8 cellular contexts compared by ENCODE assay signal in the genomic region with DNA sequence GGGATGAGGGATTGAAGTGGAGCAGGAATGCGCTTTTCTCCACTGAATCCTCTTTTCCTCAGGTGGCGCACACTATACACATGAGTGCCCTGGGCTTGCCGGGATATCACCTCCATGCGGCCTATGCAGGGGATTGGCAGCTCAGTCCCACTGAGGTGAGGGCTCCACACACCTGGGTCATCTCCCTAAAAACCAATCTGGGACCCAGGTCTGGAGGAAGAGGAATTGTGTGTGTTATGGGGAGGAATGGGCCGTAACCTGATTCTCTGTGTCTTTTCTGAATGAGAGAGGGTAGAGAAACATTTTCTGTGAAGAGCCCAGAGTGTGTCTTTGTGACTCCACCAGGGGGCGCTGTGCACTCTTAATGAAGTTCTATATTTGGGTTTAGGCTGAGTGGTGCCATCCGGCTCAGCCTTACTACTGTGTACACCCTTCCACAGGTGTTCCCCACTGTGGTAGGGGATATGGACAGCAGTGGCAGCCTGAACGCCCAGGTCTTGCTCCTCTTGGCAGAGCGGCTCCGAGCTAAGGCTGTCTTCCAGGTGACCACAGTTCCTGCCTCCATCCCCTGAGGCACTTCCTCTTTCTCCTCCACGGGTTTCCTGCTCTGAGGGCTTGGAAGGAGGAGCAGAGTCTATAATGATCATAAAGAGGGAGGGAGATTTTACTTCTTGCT. TPM values are rescaled to one million over a fixed set of nuclear protein-coding genes. Genes with fewer than 3 reads are reported as not detected.
A peak's percentile ranks its signal among the peaks of the same experiment; 100 is the strongest.
DNase-seq lines count a peak whose midpoint lies in the region; ATAC-seq, FAIRE-seq and TF ChIP-seq lines count a peak whose summit lies in the region.

No MANE protein-coding gene starts in this region.

- H3K9me3 ChIP-seq in breast epithelium (no peaks in the 10 kb centered on the region), small intestine (ENCODE audit: control insufficient read depth, low read depth) (no peaks in the 10 kb centered on the region)

- FAIRE-seq in small intestine (lab: Jason Lieb, UNC): no peak

- peaks cover 0 to 7% of the 10 kb centered on the region in 2 donors for H3K4me1 ChIP-seq in breast epithelium
- peaks cover 0 to 8% of the 10 kb centered on the region in 2 donors for H3K4me1 ChIP-seq in small intestine (ENCODE audit: control insufficient read depth in 2 of 2, insufficient read depth in 1 of 2, low read depth in 1 of 2, low read length in 1 of 2)

- H3K36me3 ChIP-seq in GM06990 (ENCODE audit: control insufficient read depth, insufficient read depth, low read length): peaks cover 12% of the 10 kb centered on the region
- no peaks in the 10 kb centered on the region for H3K36me3 ChIP-seq in breast epithelium
- peaks cover 3 to 11% of the 10 kb centered on the region in 2 donors for H3K36me3 ChIP-seq in small intestine (ENCODE audit: control insufficient read depth in 2 of 2, insufficient read depth in 2 of 2, low read length in 2 of 2)

- no peak for TF ChIP-seq POLR2A in breast epithelium (IDR thresholded peaks at IDR 0.05)

- H3K27ac ChIP-seq in VCaP: peak overlapping the region; percentile 76
- peak overlapping the region; percentile 62 to 78 for H3K27ac ChIP-seq in breast epithelium
- peak overlapping the region; percentile 18 to 28 for H3K27ac ChIP-seq in small intestine (ENCODE audit: low read depth in 1 of 2, low read length in 1 of 2)

- DNase-seq in GM06990 (ENCODE audit: extremely low read depth, insufficient read length) (peak; percentile 64), NCI-H2196 treated with DMSO at 0.1 percent for 48 hours (lab: John Stamatoyannopoulos, UW; ENCODE audit: unreplicated experiment) (peak; percentile 55), breast epithelium (ENCODE audit: low spot score in 2 of 2) (peak; percentile 60 to 86), iris pigment epithelial cell (ENCODE audit: low read depth) (peak; percentile 68), small intestine (peak; percentile 82)

- TF ChIP-seq CTCF in GM06990 (IDR thresholded peaks at IDR 0.05; ENCODE audit: insufficient read depth, low read length, poor library complexity, severe bottlenecking): peak; percentile 69
- TF ChIP-seq CTCF in VCaP (conservative IDR thresholded peaks at IDR 0.05): peak; percentile 87
- TF ChIP-seq CTCF in breast epithelium (IDR thresholded peaks at IDR 0.05): peak; percentile 87 to 91 (median 88)

- H3K27me3 ChIP-seq in GM06990 (replicated peaks; ENCODE audit: control insufficient read depth, insufficient read depth, low read length) (no peaks in the 10 kb centered on the region), breast epithelium (no peaks in the 10 kb centered on the region), small intestine (ENCODE audit: control insufficient read depth in 2 of 2, insufficient read depth in 2 of 2, low read length in 2 of 2) (no peaks in the 10 kb centered on the region)

- H3K4me3 ChIP-seq in GM06990 (replicated peaks; ENCODE audit: low read depth, low read length) (peak overlapping the region; percentile 77), breast epithelium (peak overlapping the region in 2 of 3 donors; percentile 32 to 57), small intestine (ENCODE audit: low read depth in 1 of 2, low read length in 2 of 2) (peak overlapping the region in 1 of 2 donors; percentile 64)

- intact Hi-C loops in breast epithelium (cut with DNase I; ENCODE audit: low total_unique reads): loop anchor here (10.0 kb wide), 1 partner anchor 157 kb away; no protein-coding TSS in a partner anchor

- 39 to 43% (median 40%) methylated on average over 10 to 11 of the region's 11 CpGs for WGBS in small intestine, 3 donors

- ATAC-seq in HG03097 (IDR thresholded peaks at IDR 0.05; ENCODE audit: low FRiP score, unreplicated experiment) (peak; percentile 36), HG03095 (IDR thresholded peaks at IDR 0.05; ENCODE audit: unreplicated experiment) (no peak)

RNA-seq across cellular contexts. Expression of gene TOMM40L, which starts 1.5 kb away (rescaled TPM):
- 1 to 10 TPM; 6.9 to 9.4 (median 8.2) TPM for total RNA-seq in breast epithelium
- 10 to 100 TPM; 21.6 to 32.9 (median 22.5) TPM for polyA plus RNA-seq in small intestine

RNA-seq across cellular contexts. Expression of gene APOA2, which starts 3.9 kb away (rescaled TPM):
- total RNA-seq in breast epithelium: not detected
- 1 to 10 TPM in 1 of 3 donors, under 1 TPM in 1, not detected in 1; 0.42 to 3.2 TPM for polyA plus RNA-seq in small intestine

RNA-seq across cellular contexts. Expression of gene NR1I3, which starts 10.7 kb away (rescaled TPM):
- not detected for total RNA-seq in breast epithelium
- 1 to 10 TPM in 2 of 3 donors, under 1 TPM in 1; 0.28 to 7.8 (median 4.9) TPM for polyA plus RNA-seq in small intestine

RNA-seq across cellular contexts. Expression of gene FCER1G, which starts 12.2 kb away (rescaled TPM):
- total RNA-seq in breast epithelium: 100 to 1,000 TPM in 1 of 3 donors, 10 to 100 TPM in 2; 40.3 to 153 (median 70.1) TPM
- 10 to 100 TPM; 11.6 to 79.8 (median 51.6) TPM for polyA plus RNA-seq in small intestine

RNA-seq across cellular contexts. Expression of gene NDUFS2, which starts 25.2 kb away (rescaled TPM):
- 100 to 1,000 TPM; 102 to 129 (median 116) TPM for total RNA-seq in breast epithelium
- polyA plus RNA-seq in small intestine: 100 to 1,000 TPM; 113 to 170 (median 128) TPM

Comparison
In these comparisons a context has a peak if more than half of its experiments do, and no peak if none do; other contexts are left out.
1. H3K27ac ChIP-seq: peak in every context shown above with its lines; median percentile 76 in VCaP; 70 in breast epithelium; 23 in small intestine.